ENCODE assay signal across 22 cellular contexts in the genomic region with DNA sequence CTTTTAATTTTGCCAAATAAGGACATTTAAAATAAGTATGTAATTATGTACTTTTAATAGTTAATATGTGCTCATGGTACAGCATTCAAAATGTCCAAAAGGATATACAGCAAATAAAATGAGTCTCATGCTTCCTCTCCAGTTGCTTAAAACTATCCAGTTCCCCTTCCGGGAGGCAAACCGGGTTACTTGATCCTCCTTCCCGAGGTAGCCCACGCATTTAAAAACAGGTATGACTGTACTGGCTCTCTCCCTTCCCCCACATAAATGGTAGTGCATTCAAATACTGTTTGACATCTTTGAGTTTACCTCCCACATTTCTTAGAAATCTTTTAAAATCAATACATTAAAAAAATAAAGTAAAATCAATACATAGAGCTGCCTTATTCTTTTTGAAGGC.
DNase-seq lines count a peak whose midpoint lies in the region; ATAC-seq and TF ChIP-seq lines count a peak whose summit lies in the region.
"Had no signal": no experiment of that assay in that cellular context is flagged by ENCODE, and none has a peak within 500 bp of the region (broad histone marks: within the 10 kb centered on the region; RNA-seq: fewer than 3 reads in every experiment).

No MANE protein-coding gene starts in this region.

- H3K4me3 ChIP-seq in CD4-positive, alpha-beta memory T cell (ENCODE audit: low read length in 2 of 2) = no peak overlapping the region
- H3K4me3 ChIP-seq in WERI-Rb-1 (ENCODE audit: low read depth, low read length) = peak overlapping the region; percentile 33
- H3K4me3 ChIP-seq in gastrocnemius medialis = no peak overlapping the region
- no peak overlapping the region for H3K4me3 ChIP-seq in gastroesophageal sphincter
- no peak overlapping the region for H3K4me3 ChIP-seq in endodermal cell (ENCODE audit: low read length)
- H3K4me3 ChIP-seq: PC-9 had no signal

- no peaks in the 10 kb centered on the region for H3K27me3 ChIP-seq in CD4-positive, alpha-beta memory T cell (ENCODE audit: insufficient read depth, low read length)
- H3K27me3 ChIP-seq in WERI-Rb-1 (ENCODE audit: insufficient read depth, low read depth, severe bottlenecking) (no peaks in the 10 kb centered on the region), gastrocnemius medialis (no peaks in the 10 kb centered on the region), gastroesophageal sphincter (no peaks in the 10 kb centered on the region), endodermal cell (ENCODE audit: control insufficient read depth, insufficient read depth, low read length, poor library complexity, severe bottlenecking) (no peaks in the 10 kb centered on the region)
- H3K27me3 ChIP-seq: BE2C had no signal

- H3K27me3 Mint-ChIP-seq in CD4-positive, alpha-beta memory T cell = no peaks in the 10 kb centered on the region
- H3K27me3 Mint-ChIP-seq in endodermal cell (ENCODE audit: insufficient read depth) = no peaks in the 10 kb centered on the region

- CTCF ChIA-PET in CD4-positive, alpha-beta memory T cell (lab: Charles Lee; ENCODE audit: partially characterized antibody) = no interaction called here

- ATAC-seq in gastrocnemius medialis = peak; percentile 68 to 82
- ATAC-seq in gastroesophageal sphincter = no peak
- ATAC-seq in HG02610 (IDR thresholded peaks at IDR 0.05; ENCODE audit: unreplicated experiment) = no peak
- ATAC-seq: CD8-positive, alpha-beta T cell; HCT116 had no signal

- H3K9ac ChIP-seq in endodermal cell (ENCODE audit: extremely low read depth, low read length, poor library complexity, severe bottlenecking) = no peak overlapping the region

- H3K36me3 ChIP-seq in CD4-positive, alpha-beta memory T cell (ENCODE audit: insufficient read depth, low read length) = peaks cover 9% of the 10 kb centered on the region
- H3K36me3 ChIP-seq in WERI-Rb-1 (peaks cover 20% of the 10 kb centered on the region), gastrocnemius medialis (peaks cover 0 to 10% of the 10 kb centered on the region in 2 donors), gastroesophageal sphincter (peaks cover 0 to 11% of the 10 kb centered on the region in 2 donors), endodermal cell (ENCODE audit: control insufficient read depth, insufficient read depth, low read length) (peaks cover 21% of the 10 kb centered on the region)

- H3K4me3 Mint-ChIP-seq in CD4-positive, alpha-beta memory T cell = no peak overlapping the region
- H3K4me3 Mint-ChIP-seq in endodermal cell = no peak overlapping the region
- H3K4me3 Mint-ChIP-seq: CD8-positive, alpha-beta T cell had no signal

- no peak for TF ChIP-seq POLR2A in gastrocnemius medialis (IDR thresholded peaks at IDR 0.05)
- no peak for TF ChIP-seq POLR2A in gastroesophageal sphincter (IDR thresholded peaks at IDR 0.05)

- TF ChIP-seq EP300 in gastroesophageal sphincter (IDR thresholded peaks at IDR 0.05) = no peak

- H3K27ac ChIP-seq in CD4-positive, alpha-beta memory T cell (ENCODE audit: low read depth, low read length) = no peak overlapping the region
- H3K27ac ChIP-seq in WERI-Rb-1 (peak overlapping the region; percentile 76), gastrocnemius medialis (peak overlapping the region; percentile 39 to 47 (median 45)), gastroesophageal sphincter (no peak overlapping the region), endodermal cell (ENCODE audit: low read depth, low read length) (no peak overlapping the region)
- H3K27ac ChIP-seq: PC-9 had no signal

- no peaks in the 10 kb centered on the region for H3K9me3 ChIP-seq in CD4-positive, alpha-beta memory T cell (ENCODE audit: control insufficient read depth in 1 of 2, low read length in 2 of 2)
- H3K9me3 ChIP-seq in WERI-Rb-1 (ENCODE audit: severe bottlenecking) = peaks cover 9% of the 10 kb centered on the region
- H3K9me3 ChIP-seq in gastrocnemius medialis = no peaks in the 10 kb centered on the region
- H3K9me3 ChIP-seq in gastroesophageal sphincter = no peaks in the 10 kb centered on the region
- H3K9me3 ChIP-seq in endodermal cell (ENCODE audit: control insufficient read depth, low read length) = peaks cover 15% of the 10 kb centered on the region
- H3K9me3 ChIP-seq: BE2C had no signal

- peaks cover 43 to 61% (median 50%) of the 10 kb centered on the region in 4 donors for H3K4me1 Mint-ChIP-seq in CD4-positive, alpha-beta memory T cell
- no peaks in the 10 kb centered on the region for H3K4me1 Mint-ChIP-seq in endodermal cell

- intact Hi-C loops in CD4-positive, alpha-beta memory T cell (cut with micrococcal nuclease) = no loop called here
- intact Hi-C loops in gastrocnemius medialis (cut with DNase I; ENCODE audit: low total_unique reads) = no loop called here

- H3K36me3 Mint-ChIP-seq in CD4-positive, alpha-beta memory T cell = peaks cover 17 to 23% of the 10 kb centered on the region in 2 donors
- H3K36me3 Mint-ChIP-seq in endodermal cell (ENCODE audit: low read depth) = peaks cover 34% of the 10 kb centered on the region

- WGBS in gastroesophageal sphincter (ENCODE audit: low coverage in 1 of 2), 2 donors = 80% methylated on average over 3 to 4 of the region's 4 CpGs
- WGBS in endodermal cell (ENCODE audit: insufficient coverage in 1 of 2, insufficient read length in 1 of 2), 2 experiments = 87 to 100% methylated on average over 4 of the region's 4 CpGs

- no peak for DNase-seq in CD4-positive, alpha-beta memory T cell
- DNase-seq in WERI-Rb-1 (no peak), kidney tubule cell (ENCODE audit: low spot score) (peak; percentile 19), gastrocnemius medialis (no peak), endodermal cell (no peak)
- DNase-seq: BE2C; Calu3; CD8-positive, alpha-beta T cell; DMS153; GOT3; Karpas-422; NCI-H1105 treated with DMSO at 0.1 percent for 48 hours; NCI-H1694; NCI-H2081 treated with DMSO at 0.1 percent for 48 hours; NCI-H2171 treated with DMSO at 0.1 percent for 48 hours; NCI-H69; PC-9; RPMI8226; SHP77 had no signal

- TF ChIP-seq CTCF in WERI-Rb-1 (IDR thresholded peaks at IDR 0.05; ENCODE audit: low read depth, low read length) (no peak), gastrocnemius medialis (IDR thresholded peaks at IDR 0.05 in 4 of 5, conservative IDR thresholded peaks at IDR 0.05 in 1 of 5) (no peak), gastroesophageal sphincter (IDR thresholded peaks at IDR 0.05) (no peak), endodermal cell (conservative IDR thresholded peaks at IDR 0.05) (no peak)

- POLR2A ChIA-PET in CD4-positive, alpha-beta memory T cell (lab: Charles Lee; ENCODE audit: partially characterized antibody) = interaction anchor here (7.7 kb wide), 1 partner anchor 96 kb away, joined by 49 read pairs; the partner anchor contains the start of gene RBM39

- in situ Hi-C loops in gastrocnemius medialis (cut with MboI; ENCODE audit: low sequenced_read_pairs in 4 of 4) = no loop called here

- peak overlapping the region in 5 of 7 donors; percentile 8 to 87 (median 30) for H3K27ac Mint-ChIP-seq in CD4-positive, alpha-beta memory T cell
- H3K27ac Mint-ChIP-seq in endodermal cell = no peak overlapping the region

- peaks cover 0 to 5% (median 2%) of the 10 kb centered on the region in 8 donors for H3K9me3 Mint-ChIP-seq in CD4-positive, alpha-beta memory T cell
- H3K9me3 Mint-ChIP-seq in endodermal cell = peaks cover 17% of the 10 kb centered on the region
- H3K9me3 Mint-ChIP-seq: CD8-positive, alpha-beta T cell had no signal

- H3K4me1 ChIP-seq in CD4-positive, alpha-beta memory T cell (ENCODE audit: insufficient read depth, low read length) = peaks cover 29% of the 10 kb centered on the region
- H3K4me1 ChIP-seq in gastrocnemius medialis = peaks cover 15 to 20% of the 10 kb centered on the region in 2 donors
- peaks cover 0 to 17% (median 0%) of the 10 kb centered on the region in 3 donors for H3K4me1 ChIP-seq in gastroesophageal sphincter
- no peaks in the 10 kb centered on the region for H3K4me1 ChIP-seq in endodermal cell (ENCODE audit: control insufficient read depth, insufficient read depth, low read length)
- H3K4me1 ChIP-seq: BE2C had no signal

Comparison
In these comparisons a context has a peak if more than half of its experiments do, and no peak if none do; other contexts are left out.
1. H3K27ac ChIP-seq: peak in WERI-Rb-1 (single experiment) and gastrocnemius medialis (4 of 4); none in CD4-positive, alpha-beta memory T cell (single experiment), gastroesophageal sphincter (0 of 4) and endodermal cell (single experiment).
2. ATAC-seq: peak in gastrocnemius medialis (2 of 2); none in gastroesophageal sphincter (single experiment) and HG02610 (single experiment).